Comparison of ENCODE assay signal across 1 cellular context in genomic region chr3:136250226-136250861, GRCh38.
TF ChIP-seq lines count a peak whose summit lies in the region.

TSS of gene PCCB (plus strand) at chr3:136250340. CDS start at chr3:136250376, 36 bp downstream.

TF ChIP-seq in HepG2, 621 proteins besides CTCF, POLR2A, EP300 and RAD21 (continued from another document and continues in another):
- TF ChIP-seq NFAT5 (CRISPR knock-in tag; IDR thresholded peaks at IDR 0.05) (peak; percentile 82; the same call in 1 of the 2 replicates), RBM22 (optimal IDR thresholded peaks at IDR 0.05; ENCODE audit: low read length) (no peak), ZBTB25 (CRISPR knock-in tag; IDR thresholded peaks at IDR 0.05) (peak; percentile 69; the same call in 1 of the 2 replicates), MTA3 (CRISPR knock-in tag; IDR thresholded peaks at IDR 0.05) (no peak), ATF7-NPFF (CRISPR knock-in tag; IDR thresholded peaks at IDR 0.05; ENCODE audit: low read depth) (peak; percentile 65; the same call in 1 of the 2 replicates), IRX3 (CRISPR knock-in tag; IDR thresholded peaks at IDR 0.05; ENCODE audit: borderline replicate concordance, low read depth) (peak; percentile 22; the same call in 1 of the 2 replicates), YEATS2 (CRISPR knock-in tag; IDR thresholded peaks at IDR 0.05; ENCODE audit: borderline replicate concordance) (peak; percentile 48; the same call in 1 of the 2 replicates), NAIF1 (CRISPR knock-in tag; IDR thresholded peaks at IDR 0.05; ENCODE audit: borderline replicate concordance) (no peak; the same call in 1 of the 2 replicates), ZNF329 (CRISPR knock-in tag; IDR thresholded peaks at IDR 0.05; ENCODE audit: low read depth) (peak; percentile 79), RBFOX2 (IDR thresholded peaks at IDR 0.05; ENCODE audit: low read depth, low read length) (peak; percentile 98), TFE3 (CRISPR knock-in tag; IDR thresholded peaks at IDR 0.05) (0 out of 2 replicates have a peak, but pooled peaks have one; percentile 10), SP2 (CRISPR knock-in tag; IDR thresholded peaks at IDR 0.05) (peak; percentile 90), HBP1 (CRISPR knock-in tag; IDR thresholded peaks at IDR 0.05; ENCODE audit: low read depth) (no peak), PCBP2 (optimal IDR thresholded peaks at IDR 0.05; ENCODE audit: low read depth, low read length, poor library complexity, severe bottlenecking) (no peak), ZNF674 (CRISPR knock-in tag; IDR thresholded peaks at IDR 0.05; ENCODE audit: low read depth) (no peak; the same call in 1 of the 2 replicates), ADNP (CRISPR knock-in tag; IDR thresholded peaks at IDR 0.05) (peak; percentile 59; the same call in 1 of the 2 replicates), LBX2 (CRISPR knock-in tag; IDR thresholded peaks at IDR 0.05; ENCODE audit: borderline replicate concordance) (0 out of 2 replicates have a peak, but pooled peaks have one; percentile 69), ZNF552 (CRISPR knock-in tag; IDR thresholded peaks at IDR 0.05; ENCODE audit: borderline replicate concordance) (0 out of 2 replicates have a peak, but pooled peaks have one; percentile 80), HMGA1 (CRISPR knock-in tag; conservative IDR thresholded peaks at IDR 0.05) (no peak), TOE1 (CRISPR knock-in tag; IDR thresholded peaks at IDR 0.05) (no peak), ZNF598 (CRISPR knock-in tag; IDR thresholded peaks at IDR 0.05; ENCODE audit: borderline replicate concordance) (no peak), SYNCRIP (IDR thresholded peaks at IDR 0.05; ENCODE audit: insufficient read depth, low read depth, low read length) (no peak), PCBP1 (IDR thresholded peaks at IDR 0.05; ENCODE audit: borderline replicate concordance, low read depth, low read length) (no peak), TFDP2 (CRISPR knock-in tag; IDR thresholded peaks at IDR 0.05) (0 out of 2 replicates have a peak, but pooled peaks have one; percentile 21), CREM (IDR thresholded peaks at IDR 0.05) (peak; percentile 58), CREM (CRISPR knock-in tag; IDR thresholded peaks at IDR 0.05) (no peak), GTF2F1 (IDR thresholded peaks at IDR 0.05; ENCODE audit: low read length) (no peak), ELF3 (CRISPR knock-in tag; IDR thresholded peaks at IDR 0.05) (peak; percentile 62), ESRRA (CRISPR knock-in tag; IDR thresholded peaks at IDR 0.05; ENCODE audit: low read depth) (peak; percentile 52; the same call in 1 of the 2 replicates), BATF2 (CRISPR knock-in tag; IDR thresholded peaks at IDR 0.05) (peak; percentile 35; the same call in 1 of the 2 replicates), KDM1A (CRISPR knock-in tag; IDR thresholded peaks at IDR 0.05) (no peak), ZNF563 (CRISPR knock-in tag; IDR thresholded peaks at IDR 0.05) (peak; percentile 76), RFXANK (CRISPR knock-in tag; IDR thresholded peaks at IDR 0.05) (0 out of 2 replicates have a peak, but pooled peaks have one; percentile 34), ZNF264 (CRISPR knock-in tag; IDR thresholded peaks at IDR 0.05) (no peak), CHD2 (IDR thresholded peaks at IDR 0.05; ENCODE audit: low read depth, low read length) (peak; percentile 49; the same call in 1 of the 2 replicates), THAP9 (CRISPR knock-in tag; IDR thresholded peaks at IDR 0.05; ENCODE audit: borderline replicate concordance) (peak; percentile 95)
